8 cellular contexts compared by ENCODE assay signal in genomic region chr12:32671930-32672785, GRCh38. TPM values are rescaled to one million over a fixed set of nuclear protein-coding genes. Genes with fewer than 3 reads are reported as not detected.
A peak's percentile ranks its signal among the peaks of the same experiment; 100 is the strongest.
DNase-seq lines count a peak whose midpoint lies in the region; TF ChIP-seq lines count a peak whose summit lies in the region.

No MANE protein-coding gene starts in this region.

- no peak overlapping the region for H3K4me3 ChIP-seq in thyroid gland (replicated peaks in 1 of 3)

- TF ChIP-seq POLR2A in thyroid gland (IDR thresholded peaks at IDR 0.05) = no peak

- H3K9me3 ChIP-seq in thyroid gland = no peaks in the 10 kb centered on the region

- 50 to 52% methylated on average over 11 of the region's 11 CpGs for WGBS in thyroid gland, 2 donors

- DNase-seq in GM04503 (ENCODE audit: low read depth) (peak; percentile 65), HS-5 (ENCODE audit: low read depth) (peak; percentile 80), NCI-H774 (lab: John Stamatoyannopoulos, UW) (peak; percentile 81), iris pigment epithelial cell (ENCODE audit: low read depth) (peak; percentile 80), thyroid gland (peak; percentile 24), posterior vena cava (ENCODE audit: low spot score) (no peak)
- no peak for DNase-seq in activated CD4-positive, alpha-beta T cell treated with anti-CD3 and anti-CD28 coated beads, Interleukin-2, amount 50 U/mL, for 48 hours

- peak overlapping the region; percentile 24 to 95 (median 75) for H3K27ac Mint-ChIP-seq in brain

- H3K4me1 ChIP-seq in thyroid gland = no peaks in the 10 kb centered on the region

- no peaks in the 10 kb centered on the region for H3K36me3 ChIP-seq in thyroid gland

- H3K27me3 ChIP-seq in thyroid gland = no peaks in the 10 kb centered on the region

- peak overlapping the region in 4 of 5 experiments; percentile 29 to 64 (median 38) for H3K4me3 Mint-ChIP-seq in brain

- no peaks in the 10 kb centered on the region for H3K27me3 Mint-ChIP-seq in brain

- H3K4me1 Mint-ChIP-seq in brain = peaks cover 13% of the 10 kb centered on the region

- H3K27ac ChIP-seq in thyroid gland = no peak overlapping the region

- TF ChIP-seq CTCF in brain (conservative IDR thresholded peaks at IDR 0.05) (peak; percentile 71 to 82), thyroid gland (IDR thresholded peaks at IDR 0.05) (peak in 5 of 6 experiments; percentile 16 to 52 (median 45))

- intact Hi-C loops in thyroid gland (cut with DNase I) = no loop called here
- intact Hi-C loops in posterior vena cava (cut with DNase I) = loop anchor here in 1 of 2 donors (5.0 to 10.0 kb wide), 2 partner anchors 215 to 307 kb away; no protein-coding TSS in a partner anchor

- H3K36me3 Mint-ChIP-seq in brain = no peaks in the 10 kb centered on the region

- peaks cover 6 to 18% (median 12%) of the 10 kb centered on the region in 5 experiments for H3K9me3 Mint-ChIP-seq in brain

RNA-seq across cellular contexts. Expression of gene DNM1L, which starts 6.9 kb away (rescaled TPM):
- 24.8 TPM for polyA plus RNA-seq in brain (ENCODE audit: insufficient read depth, low read depth, low replicate concordance)
- total RNA-seq in thyroid gland = 10 to 100 TPM; 49.7 to 93.7 (median 56.8) TPM
- total RNA-seq in posterior vena cava = 10 to 100 TPM; 84.5 to 93.2 TPM

Comparison
In these comparisons a context has a peak if more than half of its experiments do, and no peak if none do; other contexts are left out.
1. DNase-seq: peak in GM04503 (single experiment), HS-5 (single experiment), NCI-H774 (single experiment), iris pigment epithelial cell (single experiment) and thyroid gland (2 of 2); none in posterior vena cava (single experiment) and activated CD4-positive, alpha-beta T cell treated with anti-CD3 and anti-CD28 coated beads, Interleukin-2, amount 50 U/mL, for 48 hours (0 of 2).